Comparison of ENCODE assay signal across 7 cellular contexts in the genomic region with DNA sequence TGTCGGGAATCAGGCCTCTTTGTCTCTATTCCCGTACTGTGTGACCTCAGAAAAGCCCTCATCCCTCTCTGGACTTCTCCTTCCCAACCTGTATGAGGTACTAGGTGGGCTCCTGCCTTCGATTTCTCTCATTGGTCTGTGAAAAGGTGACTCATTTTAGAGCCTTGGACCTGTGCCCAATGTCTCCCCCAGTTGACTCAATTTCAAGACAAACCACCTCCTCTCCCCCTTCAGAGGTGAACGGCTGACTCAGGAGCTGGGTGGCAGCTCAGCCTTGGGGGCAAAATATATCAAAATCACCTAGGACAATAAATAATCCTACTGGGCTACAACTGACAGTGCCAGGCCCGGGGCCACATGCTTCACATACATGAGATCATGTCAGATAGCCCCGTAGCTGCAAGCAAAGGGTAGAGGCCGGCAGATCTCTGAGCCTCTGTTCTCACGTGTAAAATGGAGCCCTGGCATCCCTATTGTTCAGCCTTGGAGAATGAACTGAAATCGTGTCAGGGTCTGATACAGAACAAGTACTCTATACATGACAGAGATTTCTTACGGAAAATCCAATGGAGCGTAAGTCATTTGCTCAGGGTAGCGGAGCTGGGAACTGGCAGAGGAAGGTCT. TPM values are rescaled to one million over a fixed set of nuclear protein-coding genes. Genes with fewer than 3 reads are reported as not detected.
DNase-seq lines count a peak whose midpoint lies in the region; ATAC-seq and TF ChIP-seq lines count a peak whose summit lies in the region.

No MANE protein-coding gene starts in this region.

- H3K36me3 ChIP-seq in SU-DHL-6 (ENCODE audit: low read length): no peaks in the 10 kb centered on the region
- H3K36me3 ChIP-seq in kidney epithelial cell (ENCODE audit: control insufficient read depth, insufficient read depth, low read length): no peaks in the 10 kb centered on the region

- H3K79me2 ChIP-seq in SU-DHL-6 (ENCODE audit: insufficient read depth, low read length): peaks cover 21% of the 10 kb centered on the region

- H3K9ac ChIP-seq in SU-DHL-6 (ENCODE audit: low read length): peak overlapping the region; percentile 67

- H3K9me3 ChIP-seq in SU-DHL-6 (ENCODE audit: insufficient read depth, low read length): no peaks in the 10 kb centered on the region

- peak overlapping the region; percentile 69 for H3K4me3 ChIP-seq in SU-DHL-6 (ENCODE audit: insufficient read depth, low read length, poor library complexity, severe bottlenecking)
- H3K4me3 ChIP-seq in astrocyte of the cerebellum (ENCODE audit: low read depth, low read length): peak overlapping the region; percentile 71
- peak overlapping the region; percentile 61 for H3K4me3 ChIP-seq in kidney epithelial cell (ENCODE audit: low read depth, low read length)

- no peaks in the 10 kb centered on the region for H4K20me1 ChIP-seq in SU-DHL-6 (ENCODE audit: low read depth, low read length)

- ATAC-seq in HG03060 (IDR thresholded peaks at IDR 0.05; ENCODE audit: low read depth, unreplicated experiment) (peak; percentile 1), left lobe of liver (no peak), HG03457 (IDR thresholded peaks at IDR 0.05; ENCODE audit: unreplicated experiment) (no peak)

- peak overlapping the region; percentile 5 for H2AFZ ChIP-seq in SU-DHL-6 (ENCODE audit: low read depth, low read length, severe bottlenecking)

- in situ Hi-C loops in astrocyte of the cerebellum (cut with HindIII; ENCODE audit: low sequenced_read_pairs): no loop called here

- TF ChIP-seq CTCF in SU-DHL-6 (IDR thresholded peaks at IDR 0.05; ENCODE audit: insufficient read depth, low read length, poor library complexity, severe bottlenecking) (no peak), astrocyte of the cerebellum (IDR thresholded peaks at IDR 0.05; ENCODE audit: low read depth, low read length, missing control alignments) (no peak), kidney epithelial cell (IDR thresholded peaks at IDR 0.05; ENCODE audit: insufficient read depth, low read length, poor library complexity, severe bottlenecking) (no peak)

- DNase-seq in astrocyte of the cerebellum (ENCODE audit: low read depth) (no peak), kidney epithelial cell (ENCODE audit: low read depth) (peak; percentile 90), left lobe of liver (ENCODE audit: low spot score) (no peak)
- peak; percentile 65 for DNase-seq in stimulated activated CD4-positive, alpha-beta T cell treated with anti-CD3 and anti-CD28 coated beads, Interleukin-4, amount 100 ng/mL, for 1 hour

- H3K9me2 ChIP-seq in SU-DHL-6 (replicated peaks; ENCODE audit: insufficient read depth, low read length): no peaks in the 10 kb centered on the region

- H3F3A ChIP-seq in SU-DHL-6 (ENCODE audit: insufficient read depth): peaks cover 19% of the 10 kb centered on the region

- no peaks in the 10 kb centered on the region for H3K27me3 ChIP-seq in SU-DHL-6 (ENCODE audit: low read length)
- H3K27me3 ChIP-seq in kidney epithelial cell (ENCODE audit: control insufficient read depth, insufficient read depth, low read length): no peaks in the 10 kb centered on the region

- H3K27ac ChIP-seq in SU-DHL-6 (ENCODE audit: low read depth, low read length): peak overlapping the region; percentile 77

- H3K4me2 ChIP-seq in SU-DHL-6 (ENCODE audit: low read depth, low read length, poor library complexity, severe bottlenecking): peak overlapping the region; percentile 86

RNA-seq across cellular contexts. Expression of a gene that starts 0.5 kb away (rescaled TPM):
- total RNA-seq in kidney epithelial cell (20.0 and 30.4 TPM in 2 replicates), left lobe of liver (43.5 TPM)

RNA-seq across cellular contexts. Expression of a gene that starts 0.8 kb away (rescaled TPM):
- total RNA-seq in kidney epithelial cell (25.8 and 40.2 TPM in 2 replicates), left lobe of liver (7.0 TPM)

RNA-seq across cellular contexts. Expression of a gene that starts 25.7 kb away (rescaled TPM):
- 12.6 and 20.0 TPM in 2 replicates for total RNA-seq in kidney epithelial cell
- total RNA-seq in left lobe of liver: 21.7 TPM

RNA-seq across cellular contexts. Expression of a gene that starts 34.1 kb away (rescaled TPM):
- 7.2 and 8.8 TPM in 2 replicates for total RNA-seq in kidney epithelial cell
- total RNA-seq in left lobe of liver: 8.9 TPM

RNA-seq across cellular contexts. Expression of a gene that starts 34.9 kb away (rescaled TPM):
- 84.4 and 110 TPM in 2 replicates for total RNA-seq in kidney epithelial cell
- total RNA-seq in left lobe of liver: 23.6 TPM

Comparison
In these comparisons a context has a peak if more than half of its experiments do, and no peak if none do; other contexts are left out.
1. DNase-seq: peak in kidney epithelial cell (single experiment) and stimulated activated CD4-positive, alpha-beta T cell treated with anti-CD3 and anti-CD28 coated beads, Interleukin-4, amount 100 ng/mL, for 1 hour (single experiment); none in astrocyte of the cerebellum (single experiment) and left lobe of liver (single experiment).
2. Peak in every context shown above with its lines, with median percentiles within 50 percentile points of each other: H3K4me3 ChIP-seq.